20 cellular contexts compared by ENCODE assay signal in genomic region chr13:51539887-51540286, GRCh38. TPM values are rescaled to one million over a fixed set of nuclear protein-coding genes. Genes with fewer than 3 reads are reported as not detected.
A peak's percentile ranks its signal among the peaks of the same experiment; 100 is the strongest.
DNase-seq lines count a peak whose midpoint lies in the region; ATAC-seq, FAIRE-seq and TF ChIP-seq lines count a peak whose summit lies in the region.
"Had no signal": no experiment of that assay in that cellular context is flagged by ENCODE, and none has a peak within 500 bp of the region (broad histone marks: within the 10 kb centered on the region; RNA-seq: fewer than 3 reads in every experiment).

No MANE protein-coding gene starts in this region.

- H3K36me3 Mint-ChIP-seq in osteocyte (ENCODE audit: unreplicated experiment): no peaks in the 10 kb centered on the region
- H3K36me3 Mint-ChIP-seq: IgD-negative memory B cell had no signal

- no peaks in the 10 kb centered on the region for H3K9me3 ChIP-seq in A549
- H3K9me3 ChIP-seq: upper lobe of right lung had no signal

- H3K27me3 Mint-ChIP-seq in osteocyte (ENCODE audit: unreplicated experiment): peaks cover 12% of the 10 kb centered on the region
- H3K27me3 Mint-ChIP-seq: IgD-negative memory B cell had no signal

- peak overlapping the region; percentile 5 for H3K27ac Mint-ChIP-seq in osteocyte (ENCODE audit: unreplicated experiment)
- H3K27ac Mint-ChIP-seq: activated naive CD4-positive, alpha-beta T cell treated with anti-CD3 and anti-CD28 coated beads, Interleukin-2, amount 10 ng/mL, durations not matched to agents 7 days and 5 days had no signal

- POLR2A ChIA-PET in A549 (lab: Yijun Ruan, JAX): interaction anchor here (4.7 kb wide), 1 partner anchor 87 kb away, joined by 34 read pairs; the partner anchor contains the start of gene INTS6

- 60% methylated on average over 2 of the region's 2 CpGs for WGBS in A549 (ENCODE audit: missing lambda C conversion rate)

- H3K4me3 Mint-ChIP-seq in osteocyte (ENCODE audit: unreplicated experiment): no peak overlapping the region
- H3K4me3 Mint-ChIP-seq: activated naive CD4-positive, alpha-beta T cell treated with anti-CD3 and anti-CD28 coated beads, Interleukin-2, amount 10 ng/mL, durations not matched to agents 7 days and 5 days; IgD-negative memory B cell had no signal

- CTCF ChIA-PET in A549 (lab: Yijun Ruan, JAX): interaction anchor here (1.1 kb wide), 1 partner anchor 260 kb away, joined by 4 read pairs; no protein-coding TSS in a partner anchor

- FAIRE-seq in A549 (lab: Jason Lieb, UNC): no peak
- FAIRE-seq: GM18507 had no signal

- TF ChIP-seq EP300 in A549 (IDR thresholded peaks at IDR 0.05): no peak

- H3K27ac ChIP-seq in A549: peak overlapping the region in 1 of 2 experiments; percentile 59; a peak in 2 of 6 replicates
- H3K27ac ChIP-seq: hepatocyte, upper lobe of right lung had no signal

- TF ChIP-seq RAD21 in A549 (conservative IDR thresholded peaks at IDR 0.05 in 1 of 2, IDR thresholded peaks at IDR 0.05 in 1 of 2): no peak

- no peaks in the 10 kb centered on the region for H3K9me3 Mint-ChIP-seq in osteocyte (ENCODE audit: unreplicated experiment)
- H3K9me3 Mint-ChIP-seq: activated naive CD4-positive, alpha-beta T cell treated with anti-CD3 and anti-CD28 coated beads, Interleukin-2, amount 10 ng/mL, durations not matched to agents 7 days and 5 days; IgD-negative memory B cell had no signal

- H3K4me3 ChIP-seq in A549 (no peak overlapping the region), fibroblast of mammary gland (ENCODE audit: control insufficient read depth, low read depth, low read length) (peak overlapping the region; percentile 8)
- H3K4me3 ChIP-seq: hepatocyte, upper lobe of right lung had no signal

- H3K4me1 Mint-ChIP-seq in osteocyte (ENCODE audit: unreplicated experiment): peaks cover 5% of the 10 kb centered on the region

- TF ChIP-seq CTCF in A549 (IDR thresholded peaks at IDR 0.05) (no peak), fibroblast of mammary gland (conservative IDR thresholded peaks at IDR 0.05; ENCODE audit: control insufficient read depth, insufficient read depth, low read depth, low read length) (no peak), osteocyte (IDR thresholded peaks at IDR 0.05) (no peak)

- TF ChIP-seq POLR2A in A549 (IDR thresholded peaks at IDR 0.05; ENCODE audit: low read length): no peak

- no peak for ATAC-seq in A549
- ATAC-seq: activated CD4-positive, CD25-positive, alpha-beta regulatory T cell treated with anti-CD3 and anti-CD28 coated beads, Interleukin-2, amount 50 U/mL, for 24 hours; upper lobe of right lung had no signal

- no peak for DNase-seq in A549 (ENCODE audit: low read depth in 1 of 2, low spot score in 1 of 2)
- DNase-seq in M059J (ENCODE audit: low read depth): peak; percentile 32
- DNase-seq in fibroblast of mammary gland (ENCODE audit: low read depth): peak; percentile 81
- no peak for DNase-seq in osteocyte (ENCODE audit: extremely low spot score, unreplicated experiment)
- no peak for DNase-seq in SIG-M5 treated with dmso at 0.1 percent for 504 hours (lab: John Stamatoyannopoulos, UW; ENCODE audit: unreplicated experiment)
- no peak for DNase-seq in DMS114 treated with DMSO at 0.1 percent for 48 hours (lab: John Stamatoyannopoulos, UW; ENCODE audit: unreplicated experiment)
- DNase-seq in DMS153 (lab: John Stamatoyannopoulos, UW): no peak
- DNase-seq in activated CD4-positive, CD25-positive, alpha-beta regulatory T cell (lab: John Stamatoyannopoulos, UW): no peak
- DNase-seq: activated CD8-positive, alpha-beta memory T cell treated with anti-CD3 and anti-CD28 coated beads, Interleukin-2, amount 50 U/mL, for 48 hours; activated naive CD4-positive, alpha-beta T cell treated with anti-CD3 and anti-CD28 coated beads, Interleukin-2, amount 10 ng/mL, durations not matched to agents 7 days and 5 days; central memory CD4-positive, alpha-beta T cell; COR-L47; left cardiac atrium; NCI-H226; stimulated activated CD4-positive, alpha-beta T cell treated with anti-CD3 and anti-CD28 coated beads, Interleukin-2, amount 100 ng/mL, for 48 hours; upper lobe of right lung had no signal

- H3K4me1 ChIP-seq in A549: peaks cover 32% of the 10 kb centered on the region

- peak overlapping the region; percentile 13; the same call in 2 of the 3 replicates for H3K4me2 ChIP-seq in A549
- H3K4me2 ChIP-seq: hepatocyte had no signal

TF ChIP-seq in A549, 52 proteins besides CTCF, POLR2A, EP300 and RAD21:
- no peak for TF ChIP-seq CEBPB (IDR thresholded peaks at IDR 0.05)
- no peak for TF ChIP-seq BCL3 (IDR thresholded peaks at IDR 0.05)
- no peak for TF ChIP-seq CHD4 (IDR thresholded peaks at IDR 0.05; ENCODE audit: borderline replicate concordance)
- TF ChIP-seq FOSB (CRISPR knock-in tag; IDR thresholded peaks at IDR 0.05): no peak
- no peak for TF ChIP-seq BHLHE40 (IDR thresholded peaks at IDR 0.05; ENCODE audit: low read depth, low read length)
- no peak for TF ChIP-seq CBX8 (IDR thresholded peaks at IDR 0.05)
- TF ChIP-seq RFX5 (IDR thresholded peaks at IDR 0.05): no peak
- no peak for TF ChIP-seq KDM1A (IDR thresholded peaks at IDR 0.05; ENCODE audit: low read depth)
- TF ChIP-seq ZNF302 (CRISPR knock-in tag; IDR thresholded peaks at IDR 0.05): no peak
- no peak for TF ChIP-seq SMC3 (IDR thresholded peaks at IDR 0.05)
- no peak for TF ChIP-seq POLR2AphosphoS2 (conservative IDR thresholded peaks at IDR 0.05; ENCODE audit: low read length)
- TF ChIP-seq GATA3 (IDR thresholded peaks at IDR 0.05; ENCODE audit: borderline replicate concordance): no peak
- no peak for TF ChIP-seq MAFK (IDR thresholded peaks at IDR 0.05; ENCODE audit: partially characterized antibody)
- TF ChIP-seq RNF2 (IDR thresholded peaks at IDR 0.05; ENCODE audit: borderline replicate concordance, low read depth): no peak
- no peak for TF ChIP-seq NR3C1 (IDR thresholded peaks at IDR 0.05)
- TF ChIP-seq HDAC2 (IDR thresholded peaks at IDR 0.05): no peak
- TF ChIP-seq HEYL (CRISPR knock-in tag; IDR thresholded peaks at IDR 0.05): no peak
- no peak for TF ChIP-seq ESRRA (IDR thresholded peaks at IDR 0.05; ENCODE audit: borderline replicate concordance, low read length)
- no peak for TF ChIP-seq ZFP36 (IDR thresholded peaks at IDR 0.05; ENCODE audit: borderline replicate concordance, partially characterized antibody)

RNA-seq across cellular contexts. Expression of gene WDFY2, which starts 44.4 kb away (rescaled TPM):
- polyA plus RNA-seq in A549 (2011; rRNA removed): 8.5 TPM in 2 replicates
- polyA plus RNA-seq in A549 (2012; cell fraction: cytosol; rRNA removed): 2.4 and 2.8 TPM in 2 replicates
- polyA plus RNA-seq in A549 (2012; cell fraction: nucleus; rRNA removed): 6.4 and 8.8 TPM in 2 replicates
- polyA plus RNA-seq in A549 (2017; fragmentation: RNase III; extraction: RNeasy Plus Mini Kit Qiagen cat#74134 plus additional on column Dnase treatment): 5.2 to 6.6 TPM (median 6.3 TPM) in 3 replicates
- 12.6 and 16.8 TPM in 2 replicates for polyA minus RNA-seq in A549 (2011; rRNA and poly(A)+ RNA removed)
- 1.5 and 3.1 TPM in 2 replicates for total RNA-seq in M059J (2014; rRNA removed; shearing (Covaris generic))
- 18.6 and 20.7 TPM in 2 replicates for total RNA-seq in osteocyte

Comparison
In these comparisons a context has a peak if more than half of its experiments do, and no peak if none do; other contexts are left out.
1. DNase-seq: peak in M059J (single experiment) and fibroblast of mammary gland (single experiment); none in A549 (0 of 2), osteocyte (single experiment), SIG-M5 treated with dmso at 0.1 percent for 504 hours (single experiment), DMS114 treated with DMSO at 0.1 percent for 48 hours (single experiment), DMS153 (single experiment) and activated CD4-positive, CD25-positive, alpha-beta regulatory T cell (0 of 4).